ENCODE assay signal across 17 cellular contexts in genomic region chr12:58833844-58834243, GRCh38.
DNase-seq lines count a peak whose midpoint lies in the region; ATAC-seq and TF ChIP-seq lines count a peak whose summit lies in the region.
"Had no signal": no experiment of that assay in that cellular context is flagged by ENCODE, and none has a peak within 500 bp of the region (broad histone marks: within the 10 kb centered on the region; RNA-seq: fewer than 3 reads in every experiment).

No MANE protein-coding gene starts in this region.

- ATAC-seq in HG03175 (IDR thresholded peaks at IDR 0.05; ENCODE audit: unreplicated experiment): no peak
- ATAC-seq in activated T-cell treated with anti-CD3 and anti-CD28 coated beads, Interleukin-2, amount 50 U/mL, for 72 hours (replicated peaks in 1 of 2): no peak
- ATAC-seq in HG03565 (IDR thresholded peaks at IDR 0.05; ENCODE audit: unreplicated experiment): no peak
- ATAC-seq in GM18498 (IDR thresholded peaks at IDR 0.05; ENCODE audit: unreplicated experiment): no peak
- ATAC-seq: heart left ventricle; natural killer cell treated with Interleukin-12 subunit alpha and Interleukin-12 subunit beta and Interleukin-15 and Interleukin-18, amount 100 ng/mL, for 72 hours had no signal

- H3K27me3 Mint-ChIP-seq in activated T-cell treated with anti-CD3 and anti-CD28 coated beads, Interleukin-2, amount 50 U/mL, for 72 hours (ENCODE audit: low read depth): no peaks in the 10 kb centered on the region
- H3K27me3 Mint-ChIP-seq: natural killer cell treated with Interleukin-12 subunit alpha and Interleukin-12 subunit beta and Interleukin-15 and Interleukin-18, amount 100 ng/mL, for 72 hours had no signal

- H3K79me2 ChIP-seq in hepatocyte: no peaks in the 10 kb centered on the region

- no peaks in the 10 kb centered on the region for H3K4me1 Mint-ChIP-seq in activated T-cell treated with anti-CD3 and anti-CD28 coated beads, Interleukin-2, amount 50 U/mL, for 72 hours (ENCODE audit: low read depth)

- no peak overlapping the region for H3K27ac ChIP-seq in hepatocyte
- H3K27ac ChIP-seq: heart left ventricle, KMS-11, left ventricle myocardium inferior, sigmoid colon had no signal

- WGBS in hepatocyte (ENCODE audit: low lambda C conversion rate, missing lambda C conversion rate): 64% methylated on average over 3 of the region's 3 CpGs

- H3K4me3 ChIP-seq in hepatocyte: no peak overlapping the region
- H3K4me3 ChIP-seq: heart left ventricle, left ventricle myocardium inferior, sigmoid colon had no signal

- no peaks in the 10 kb centered on the region for H3K9me2 ChIP-seq in hepatocyte (replicated peaks; ENCODE audit: insufficient read depth)

- H3K27ac Mint-ChIP-seq in activated T-cell treated with anti-CD3 and anti-CD28 coated beads, Interleukin-2, amount 50 U/mL, for 72 hours: no peak overlapping the region
- H3K27ac Mint-ChIP-seq: activated T-helper 2 cell treated with anti-CD3 and anti-CD28 coated beads, Interferon-gamma antibody, Interleukin-2, Interleukin-4, amounts not matched to agents 10 μg/mL and 5 μg/mL and 100 μg/mL, durations not matched to agents 14 hours and 24 hours and 36 hours; natural killer cell treated with Interleukin-12 subunit alpha and Interleukin-12 subunit beta and Interleukin-15 and Interleukin-18, amount 100 ng/mL, for 72 hours; T-helper 1 cell treated with Interleukin-12 subunit alpha and Interleukin-12 subunit beta and Interleukin-4 antibody, amounts not matched to agents 30 μg/mL and 1 μg/mL, for 36 hours had no signal

- H3K9me3 Mint-ChIP-seq in activated T-cell treated with anti-CD3 and anti-CD28 coated beads, Interleukin-2, amount 50 U/mL, for 72 hours: peaks cover 7 to 16% of the 10 kb centered on the region in 2 donors

- no peaks in the 10 kb centered on the region for H3K27me3 ChIP-seq in hepatocyte
- H3K27me3 ChIP-seq: heart left ventricle, sigmoid colon had no signal

- no peaks in the 10 kb centered on the region for H4K20me1 ChIP-seq in hepatocyte (ENCODE audit: insufficient read depth, poor library complexity, severe bottlenecking)

- H3K36me3 Mint-ChIP-seq in activated T-cell treated with anti-CD3 and anti-CD28 coated beads, Interleukin-2, amount 50 U/mL, for 72 hours (ENCODE audit: insufficient read depth in 2 of 2): no peaks in the 10 kb centered on the region

- no peaks in the 10 kb centered on the region for H3K4me1 ChIP-seq in hepatocyte (ENCODE audit: insufficient read depth)
- H3K4me1 ChIP-seq: heart left ventricle, left ventricle myocardium inferior, sigmoid colon had no signal

- H3K36me3 ChIP-seq in hepatocyte (replicated peaks; ENCODE audit: insufficient read depth, low read depth): no peaks in the 10 kb centered on the region
- H3K36me3 ChIP-seq: heart left ventricle, left ventricle myocardium inferior, sigmoid colon had no signal

- peak; percentile 19 for TF ChIP-seq CTCF in hepatocyte (IDR thresholded peaks at IDR 0.05; ENCODE audit: poor library complexity)

- H2AFZ ChIP-seq in hepatocyte: no peak overlapping the region

- DNase-seq in COR-L47 (lab: John Stamatoyannopoulos, UW) (peak; percentile 68), NCI-H1092 (lab: John Stamatoyannopoulos, UW) (peak; percentile 37), NCI-H748 treated with DMSO at 0.1 percent for 48 hours (lab: John Stamatoyannopoulos, UW) (peak; percentile 95), hepatocyte (ENCODE audit: low spot score) (no peak)
- DNase-seq in activated T-cell treated with anti-CD3 and anti-CD28 coated beads, Interleukin-2, amount 50 U/mL, for 72 hours: no peak
- DNase-seq: activated CD4-positive, alpha-beta T cell treated with anti-CD3 and anti-CD28 coated beads, Interleukin-2, amount 50 U/mL, for 4 hours; effector memory CD4-positive, alpha-beta T cell; heart left ventricle; left ventricle myocardium inferior; sigmoid colon had no signal

- no peaks in the 10 kb centered on the region for H3K9me3 ChIP-seq in hepatocyte (ENCODE audit: low read depth)
- H3K9me3 ChIP-seq: sigmoid colon had no signal

- no peak overlapping the region for H3K4me2 ChIP-seq in hepatocyte
- H3K4me2 ChIP-seq: KMS-11 had no signal

- no peak overlapping the region for H3K4me3 Mint-ChIP-seq in activated T-cell treated with anti-CD3 and anti-CD28 coated beads, Interleukin-2, amount 50 U/mL, for 72 hours
- H3K4me3 Mint-ChIP-seq: natural killer cell treated with Interleukin-12 subunit alpha and Interleukin-12 subunit beta and Interleukin-15 and Interleukin-18, amount 100 ng/mL, for 72 hours; T-helper 1 cell treated with Interleukin-12 subunit alpha and Interleukin-12 subunit beta and Interleukin-4 antibody, amounts not matched to agents 30 μg/mL and 1 μg/mL, for 36 hours had no signal

Comparison
In these comparisons a context has a peak if more than half of its experiments do, and no peak if none do; other contexts are left out.
1. DNase-seq: peak in COR-L47 (single experiment), NCI-H1092 (single experiment) and NCI-H748 treated with DMSO at 0.1 percent for 48 hours (single experiment); none in hepatocyte (single experiment) and activated T-cell treated with anti-CD3 and anti-CD28 coated beads, Interleukin-2, amount 50 U/mL, for 72 hours (0 of 2).